ENCODE assay signal across 2 cellular contexts in genomic region chr7:45881280-45881758, GRCh38.
TF ChIP-seq lines count a peak whose summit lies in the region.

No MANE protein-coding gene starts in this region.

TF ChIP-seq in K562, 482 proteins besides CTCF, POLR2A, EP300 and RAD21:
- TF ChIP-seq ZNF134 (CRISPR knock-in tag; conservative IDR thresholded peaks at IDR 0.05), result no peak

TF ChIP-seq in HepG2, 621 proteins besides CTCF, POLR2A, EP300 and RAD21 (continues in another document):
- no peak for TF ChIP-seq ZBTB4 (CRISPR knock-in tag; IDR thresholded peaks at IDR 0.05; ENCODE audit: borderline replicate concordance)
- no peak for TF ChIP-seq JUNB (CRISPR knock-in tag; IDR thresholded peaks at IDR 0.05; ENCODE audit: borderline replicate concordance)
- TF ChIP-seq ZNF501 (CRISPR knock-in tag; IDR thresholded peaks at IDR 0.05), result 0 out of 2 replicates have a peak, but pooled peaks have one; percentile 77
- TF ChIP-seq ZNF18 (CRISPR knock-in tag; IDR thresholded peaks at IDR 0.05; ENCODE audit: insufficient replicate concordance), result no peak
- TF ChIP-seq FOXA3 (CRISPR knock-in tag; IDR thresholded peaks at IDR 0.05), result no peak
- no peak for TF ChIP-seq JUN (CRISPR knock-in tag; IDR thresholded peaks at IDR 0.05)
- no peak for TF ChIP-seq RERE (CRISPR knock-in tag; IDR thresholded peaks at IDR 0.05; ENCODE audit: low read depth)
- no peak for TF ChIP-seq ZFP41 (CRISPR knock-in tag; IDR thresholded peaks at IDR 0.05; ENCODE audit: borderline replicate concordance)
- TF ChIP-seq TFAP4 (IDR thresholded peaks at IDR 0.05; ENCODE audit: borderline replicate concordance, low read depth), result no peak
- TF ChIP-seq ZNF234 (CRISPR knock-in tag; conservative IDR thresholded peaks at IDR 0.05), result peak; percentile 20; the same call in 1 of the 2 replicates
- no peak for TF ChIP-seq ZNF432 (CRISPR knock-in tag; IDR thresholded peaks at IDR 0.05; ENCODE audit: borderline replicate concordance)
- TF ChIP-seq ZNF652 (CRISPR knock-in tag; IDR thresholded peaks at IDR 0.05; ENCODE audit: borderline replicate concordance, low read depth), result no peak
- no peak for TF ChIP-seq KLF9 (CRISPR knock-in tag; IDR thresholded peaks at IDR 0.05; ENCODE audit: low read depth)
- no peak for TF ChIP-seq JARID2 (CRISPR knock-in tag; IDR thresholded peaks at IDR 0.05; ENCODE audit: insufficient replicate concordance)
- TF ChIP-seq NR1H2 (CRISPR knock-in tag; IDR thresholded peaks at IDR 0.05; ENCODE audit: borderline replicate concordance, low read depth), result no peak
- no peak; the same call in 1 of the 2 replicates for TF ChIP-seq TAF1 (CRISPR knock-in tag; IDR thresholded peaks at IDR 0.05)
- TF ChIP-seq CC2D1A (CRISPR knock-in tag; IDR thresholded peaks at IDR 0.05), result no peak
- TF ChIP-seq SALL1 (CRISPR knock-in tag; IDR thresholded peaks at IDR 0.05), result no peak
- TF ChIP-seq HNRNPL (IDR thresholded peaks at IDR 0.05; ENCODE audit: low read depth, low read length), result 0 out of 2 replicates have a peak, but pooled peaks have one; percentile 19
- no peak for TF ChIP-seq ATF3 (CRISPR knock-in tag; IDR thresholded peaks at IDR 0.05)
- no peak for TF ChIP-seq ZBTB21 (CRISPR knock-in tag; IDR thresholded peaks at IDR 0.05)
- TF ChIP-seq ZNF121 (CRISPR knock-in tag; IDR thresholded peaks at IDR 0.05), result no peak
- no peak for TF ChIP-seq KDM2A (CRISPR knock-in tag; IDR thresholded peaks at IDR 0.05; ENCODE audit: borderline replicate concordance, low read depth)
- TF ChIP-seq ZNF670 (CRISPR knock-in tag; IDR thresholded peaks at IDR 0.05; ENCODE audit: borderline replicate concordance), result no peak
- no peak for TF ChIP-seq ZBTB3 (CRISPR knock-in tag; IDR thresholded peaks at IDR 0.05; ENCODE audit: borderline replicate concordance, low read depth)
- no peak for TF ChIP-seq MAFK (conservative IDR thresholded peaks at IDR 0.05 in 1 of 2, IDR thresholded peaks at IDR 0.05 in 1 of 2; ENCODE audit: low read length in 2 of 2)
- no peak for TF ChIP-seq THAP7 (CRISPR knock-in tag; IDR thresholded peaks at IDR 0.05)
- TF ChIP-seq ZNF546 (CRISPR knock-in tag; conservative IDR thresholded peaks at IDR 0.05), result 0 out of 2 replicates have a peak, but pooled peaks have one; percentile 37
- no peak for TF ChIP-seq MTERF4 (CRISPR knock-in tag; IDR thresholded peaks at IDR 0.05)
- TF ChIP-seq PREB (CRISPR knock-in tag; IDR thresholded peaks at IDR 0.05), result no peak
- no peak for TF ChIP-seq ISL2 (CRISPR knock-in tag; IDR thresholded peaks at IDR 0.05)
- no peak for TF ChIP-seq NFE2L1 (CRISPR knock-in tag; IDR thresholded peaks at IDR 0.05; ENCODE audit: borderline replicate concordance)
- no peak for TF ChIP-seq ZNF878 (CRISPR knock-in tag; IDR thresholded peaks at IDR 0.05)
- no peak for TF ChIP-seq CHCHD3 (CRISPR knock-in tag; IDR thresholded peaks at IDR 0.05)
- TF ChIP-seq MXI1 (IDR thresholded peaks at IDR 0.05; ENCODE audit: borderline replicate concordance, low read depth, low read length), result no peak
- TF ChIP-seq ZMYM2 (CRISPR knock-in tag; IDR thresholded peaks at IDR 0.05), result no peak
- 0 out of 2 replicates have a peak, but pooled peaks have one; percentile 4 for TF ChIP-seq ZBED4 (CRISPR knock-in tag; IDR thresholded peaks at IDR 0.05; ENCODE audit: borderline replicate concordance)
- TF ChIP-seq RFX5 (IDR thresholded peaks at IDR 0.05; ENCODE audit: low read depth, low read length), result 0 out of 2 replicates have a peak, but pooled peaks have one; percentile 16
- TF ChIP-seq ONECUT2 (CRISPR knock-in tag; IDR thresholded peaks at IDR 0.05), result no peak
- TF ChIP-seq ZBTB46 (CRISPR knock-in tag; IDR thresholded peaks at IDR 0.05; ENCODE audit: borderline replicate concordance), result no peak
